In genomic region chr1:233695901-233696300, GRCh38 we compare ENCODE assay signal across 18 cellular contexts.
DNase-seq lines count a peak whose midpoint lies in the region; ATAC-seq lines count a peak whose summit lies in the region.
"Had no signal": no experiment of that assay in that cellular context is flagged by ENCODE, and none has a peak within 500 bp of the region (broad histone marks: within the 10 kb centered on the region; RNA-seq: fewer than 3 reads in every experiment).

No MANE protein-coding gene starts in this region.

- ATAC-seq in GM18517 (IDR thresholded peaks at IDR 0.05; ENCODE audit: unreplicated experiment) (peak; percentile 70), GM19395 (IDR thresholded peaks at IDR 0.05; ENCODE audit: unreplicated experiment) (peak; percentile 52), HG02852 (IDR thresholded peaks at IDR 0.05; ENCODE audit: unreplicated experiment) (peak; percentile 70), HG03575 (IDR thresholded peaks at IDR 0.05; ENCODE audit: extremely low read depth, insufficient number of reproducible peaks, low FRiP score, unreplicated experiment) (peak; percentile 84), HG03521 (IDR thresholded peaks at IDR 0.05; ENCODE audit: unreplicated experiment) (no peak)
- ATAC-seq: SK-N-SH treated with all-trans-retinoic acid at 6 μM for 48 hours, upper lobe of right lung, WTC11 had no signal

- DNase-seq in DMS79 (lab: John Stamatoyannopoulos, UW) (no peak), NCI-H526 treated with DMSO at 0.1 percent for 48 hours (lab: John Stamatoyannopoulos, UW) (no peak)
- DNase-seq in activated CD4-positive, alpha-beta T cell treated with anti-CD3 and anti-CD28 coated beads for 1 hour, result no peak
- DNase-seq: activated CD4-positive, alpha-beta memory T cell treated with anti-CD3 and anti-CD28 coated beads, Interleukin-2, amount 10 ng/mL, durations not matched to agents 7 days and 5 days; activated naive CD4-positive, alpha-beta T cell; C1 segment of cervical spinal cord; HCEC 1CT; KBM-7; MV-4-11; posterior cingulate gyrus; upper lobe of right lung had no signal
